ENCODE assay signal across 8 cellular contexts in genomic region chr2:1591978-1592907, GRCh38.
DNase-seq lines count a peak whose midpoint lies in the region; ATAC-seq and TF ChIP-seq lines count a peak whose summit lies in the region.

No MANE protein-coding gene starts in this region.

- H3K27me3 ChIP-seq in WERI-Rb-1 (ENCODE audit: insufficient read depth, low read depth, severe bottlenecking) (no peaks in the 10 kb centered on the region), heart right ventricle (peaks cover 0 to 16% (median 0%) of the 10 kb centered on the region in 7 donors)

- intact Hi-C loops in heart right ventricle (cut with DNase I): loop anchor here (2.0 to 10.0 kb wide), 9 partner anchors 40 to 225 kb away; partner anchors contain the start of gene PXDN (in 4 of the 10)
- intact Hi-C loops in posterior vena cava (cut with DNase I): loop anchor here (5.0 to 10.0 kb wide), 3 partner anchors 153 to 223 kb away; partner anchors contain the start of gene PXDN (in 1 of the 2)

- ATAC-seq in heart right ventricle (peak; percentile 73 to 87 (median 84)), HG02852 (IDR thresholded peaks at IDR 0.05; ENCODE audit: unreplicated experiment) (no peak)

- peak; percentile 98 for DNase-seq in Daoy (ENCODE audit: low read depth)
- DNase-seq in WERI-Rb-1: peak; percentile 95
- peak; percentile 76 to 81 for DNase-seq in heart right ventricle
- peak; percentile 92 for DNase-seq in posterior vena cava (ENCODE audit: low spot score)
- no peak for DNase-seq in OCI-M1 (lab: John Stamatoyannopoulos, UW)
- DNase-seq in NCI-H510A treated with DMSO at 0.1 percent for 48 hours (lab: John Stamatoyannopoulos, UW): no peak
- no peak for DNase-seq in DMS79 (lab: John Stamatoyannopoulos, UW)

- H3K36me3 ChIP-seq in WERI-Rb-1: no peaks in the 10 kb centered on the region
- no peaks in the 10 kb centered on the region for H3K36me3 ChIP-seq in heart right ventricle

- H3K9me3 ChIP-seq in WERI-Rb-1 (ENCODE audit: severe bottlenecking) (no peaks in the 10 kb centered on the region), heart right ventricle (peaks cover 0 to 6% (median 0%) of the 10 kb centered on the region in 11 donors)

- TF ChIP-seq CTCF in WERI-Rb-1 (IDR thresholded peaks at IDR 0.05; ENCODE audit: low read depth, low read length): peak; percentile 97
- TF ChIP-seq CTCF in heart right ventricle (IDR thresholded peaks at IDR 0.05): peak; percentile 45 to 84 (median 69)

- H3K4me3 ChIP-seq in WERI-Rb-1 (ENCODE audit: low read depth, low read length) (no peak overlapping the region), heart right ventricle (peak overlapping the region in 6 of 10 donors; percentile 27 to 41 (median 31))

- peaks cover 5 to 54% (median 41%) of the 10 kb centered on the region in 9 donors for H3K4me1 ChIP-seq in heart right ventricle

- no peak overlapping the region for H3K27ac ChIP-seq in WERI-Rb-1
- H3K27ac ChIP-seq in heart right ventricle: peak overlapping the region; percentile 2 to 84 (median 62)

- 22 to 24% methylated on average over 28 of the region's 28 CpGs for WGBS in heart right ventricle, 2 donors

Comparison
In these comparisons a context has a peak if more than half of its experiments do, and no peak if none do; other contexts are left out.
1. DNase-seq: peak in Daoy (single experiment), WERI-Rb-1 (single experiment), heart right ventricle (2 of 2) and posterior vena cava (single experiment); none in OCI-M1 (single experiment), NCI-H510A treated with DMSO at 0.1 percent for 48 hours (single experiment) and DMS79 (single experiment).